8 cellular contexts compared by ENCODE assay signal in genomic region chr10:89327803-89328441, GRCh38. TPM values are rescaled to one million over a fixed set of nuclear protein-coding genes. Genes with fewer than 3 reads are reported as not detected.
DNase-seq lines count a peak whose midpoint lies in the region; ATAC-seq, FAIRE-seq and TF ChIP-seq lines count a peak whose summit lies in the region.

Gene IFIT3 (plus strand): TSS chr10:89327997. CDS start chr10:89328074, 77 bp downstream.

- DNase-seq in GM03348 (ENCODE audit: low spot score), result peak; percentile 91
- DNase-seq in dermis microvascular lymphatic vessel endothelial cell (ENCODE audit: low read depth in 2 of 2), result peak; percentile 65 to 89
- peak; percentile 38 for DNase-seq in HepG2 (ENCODE audit: low spot score)

- no peaks in the 10 kb centered on the region for H3K36me3 ChIP-seq in HepG2 (replicated peaks in 1 of 2; ENCODE audit: control insufficient read depth in 1 of 2, insufficient read depth in 2 of 2, low read length in 2 of 2)

- in situ Hi-C loops in HepG2 (cut with HindIII; ENCODE audit: extremely low pct_ligation_motif_present, low pct_unique_long_range_greater_than_20kb), result no loop called here

- 5% methylated on average over 7 of the region's 7 CpGs for WGBS in HepG2 (ENCODE audit: low lambda C conversion rate)

- peaks cover 53% of the 10 kb centered on the region for H3K4me1 Mint-ChIP-seq in stimulated activated naive CD8-positive, alpha-beta T cell treated with anti-CD3 and anti-CD28 coated beads, Interleukin-15, Interleukin-2, amounts not matched to agents 100 ng/mL and 50 ng/mL, for 24 hours (ENCODE audit: low read depth)

- peaks cover 46% of the 10 kb centered on the region for H3K4me1 ChIP-seq in HepG2 (ENCODE audit: insufficient read depth, low read length)

- intact Hi-C loops in HepG2 (cut with micrococcal nuclease; ENCODE audit: unreplicated experiment), result no loop called here

- TF ChIP-seq RAD21 in HepG2 (CRISPR knock-in tag; IDR thresholded peaks at IDR 0.05), result no peak

- H3K4me3 ChIP-seq in HepG2 (replicated peaks in 1 of 3; ENCODE audit: insufficient read depth in 1 of 3, low read depth in 2 of 3, low read length in 3 of 3), result peak within 1 kb of the TSS; percentile 58 to 84 (median 69)

- peak within 1 kb of the TSS; percentile 78 for H3K4me2 ChIP-seq in HepG2 (ENCODE audit: low read depth, low read length)

- no peak for TF ChIP-seq CTCF in HepG2 (CRISPR knock-in tag; IDR thresholded peaks at IDR 0.05)

- no peaks in the 10 kb centered on the region for H3K27me3 ChIP-seq in HepG2 (ENCODE audit: control insufficient read depth in 1 of 2, insufficient read depth in 2 of 2, low read length in 2 of 2)

- H3K79me2 ChIP-seq in HepG2 (ENCODE audit: insufficient read depth, low read length), result no peaks in the 10 kb centered on the region

- POLR2A ChIA-PET in HepG2 (lab: Yijun Ruan, JAX), result interaction anchor here (0.7 to 1.7 kb wide), 6 partner anchors 15 to 86 kb away, joined by 3 to 17 read pairs (median 6); partner anchors contain the start of genes IFIT1, IFIT2 and IFIT5

- TSS peak; percentile 65 for BruUV-seq in HepG2 (replicated peaks; lab: Mats Ljungman, UMichigan)

- peak; percentile 50 for FAIRE-seq in HepG2 (lab: Jason Lieb, UNC)

- no peaks in the 10 kb centered on the region for H3K36me3 Mint-ChIP-seq in stimulated activated naive CD8-positive, alpha-beta T cell treated with anti-CD3 and anti-CD28 coated beads, Interleukin-15, Interleukin-2, amounts not matched to agents 100 ng/mL and 50 ng/mL, for 24 hours (ENCODE audit: low read depth)

- H4K20me1 ChIP-seq in HepG2 (ENCODE audit: insufficient read depth, low read length), result no peaks in the 10 kb centered on the region

- peak within 1 kb of the TSS; percentile 84 for H3K4me3 Mint-ChIP-seq in stimulated activated naive CD8-positive, alpha-beta T cell treated with anti-CD3 and anti-CD28 coated beads, Interleukin-15, Interleukin-2, amounts not matched to agents 100 ng/mL and 50 ng/mL, for 24 hours

- no peak for TF ChIP-seq EP300 in HepG2 (IDR thresholded peaks at IDR 0.05; ENCODE audit: low read depth in 2 of 2, low read length in 2 of 2)
- TF ChIP-seq EP300 in HepG2 (CRISPR knock-in tag; IDR thresholded peaks at IDR 0.05; ENCODE audit: borderline replicate concordance), result no peak

- H3K27me3 Mint-ChIP-seq in stimulated activated naive CD8-positive, alpha-beta T cell treated with anti-CD3 and anti-CD28 coated beads, Interleukin-15, Interleukin-2, amounts not matched to agents 100 ng/mL and 50 ng/mL, for 24 hours, result peaks cover 11% of the 10 kb centered on the region

- H2AFZ ChIP-seq in HepG2 (ENCODE audit: low read length), result peak within 1 kb of the TSS; percentile 67

- no peaks in the 10 kb centered on the region for H3K9me3 ChIP-seq in HepG2 (ENCODE audit: low read length)

- ATAC-seq in HG03342 (IDR thresholded peaks at IDR 0.05; ENCODE audit: unreplicated experiment) (peak; percentile 35), SK-N-SH treated with all-trans-retinoic acid at 6 μM for 48 hours (peak; percentile 94), HepG2 (peak; percentile 87), GM21360 (IDR thresholded peaks at IDR 0.05; ENCODE audit: unreplicated experiment) (no peak), GM18858 (IDR thresholded peaks at IDR 0.05; ENCODE audit: unreplicated experiment) (no peak)

- no peak for TF ChIP-seq POLR2A in HepG2 (IDR thresholded peaks at IDR 0.05; ENCODE audit: insufficient read depth in 1 of 2, low read depth in 2 of 2, low read length in 2 of 2)

- H3K9ac ChIP-seq in HepG2 (ENCODE audit: insufficient read depth, low read depth, low read length), result peak within 1 kb of the TSS; percentile 60

- H3K27ac Mint-ChIP-seq in stimulated activated naive CD8-positive, alpha-beta T cell treated with anti-CD3 and anti-CD28 coated beads, Interleukin-15, Interleukin-2, amounts not matched to agents 100 ng/mL and 50 ng/mL, for 24 hours, result peak within 1 kb of the TSS; percentile 76

- peak within 1 kb of the TSS; percentile 47 for H3K27ac ChIP-seq in HepG2 (ENCODE audit: extremely low read length, insufficient read depth, low read length)

- CTCF ChIA-PET in HepG2 (lab: Yijun Ruan, JAX; ENCODE audit: low intra/inter-chr PET ratio, low total read pairs), result no interaction called here

- no peaks in the 10 kb centered on the region for H3K9me3 Mint-ChIP-seq in stimulated activated naive CD8-positive, alpha-beta T cell treated with anti-CD3 and anti-CD28 coated beads, Interleukin-15, Interleukin-2, amounts not matched to agents 100 ng/mL and 50 ng/mL, for 24 hours

TF ChIP-seq in SK-N-SH treated with all-trans-retinoic acid at 6 μM for 48 hours, 23 proteins besides CTCF, POLR2A, EP300 and RAD21:
- TF ChIP-seq POU6F1 (CRISPR knock-in tag; IDR thresholded peaks at IDR 0.05; ENCODE audit: borderline replicate concordance, low read depth) (0 out of 2 replicates have a peak, but pooled peaks have one; percentile 8), TOX (CRISPR knock-in tag; IDR thresholded peaks at IDR 0.05; ENCODE audit: borderline replicate concordance) (no peak), GLIS3 (CRISPR knock-in tag; IDR thresholded peaks at IDR 0.05) (no peak)

TF ChIP-seq in HepG2, 621 proteins besides CTCF, POLR2A, EP300 and RAD21 (continues in another document):
- 0 out of 2 replicates have a peak, but pooled peaks have one; percentile 18 for TF ChIP-seq NR2F6 (IDR thresholded peaks at IDR 0.05)
- TF ChIP-seq NR2F6 (CRISPR knock-in tag; IDR thresholded peaks at IDR 0.05), result no peak
- TF ChIP-seq BRD4 (CRISPR knock-in tag; IDR thresholded peaks at IDR 0.05), result 0 out of 2 replicates have a peak, but pooled peaks have one; percentile 34
- TF ChIP-seq LCORL (IDR thresholded peaks at IDR 0.05), result no peak
- 0 out of 2 replicates have a peak, but pooled peaks have one; percentile 26 for TF ChIP-seq LCORL (CRISPR knock-in tag; IDR thresholded peaks at IDR 0.05)
- TF ChIP-seq AHR (CRISPR knock-in tag; IDR thresholded peaks at IDR 0.05), result no peak
- TF ChIP-seq SIX1 (CRISPR knock-in tag; IDR thresholded peaks at IDR 0.05; ENCODE audit: borderline replicate concordance), result peak; percentile 51; the same call in 1 of the 2 replicates
- TF ChIP-seq ZNF740 (CRISPR knock-in tag; IDR thresholded peaks at IDR 0.05), result 0 out of 2 replicates have a peak, but pooled peaks have one; percentile 25
- peak; percentile 66; the same call in 1 of the 2 replicates for TF ChIP-seq SIX4 (CRISPR knock-in tag; IDR thresholded peaks at IDR 0.05)
- peak; percentile 41; the same call in 1 of the 2 replicates for TF ChIP-seq GABPA (IDR thresholded peaks at IDR 0.05; ENCODE audit: low read depth, low read length)
- TF ChIP-seq GABPA (CRISPR knock-in tag; IDR thresholded peaks at IDR 0.05; ENCODE audit: low read depth), result peak; percentile 41
- 0 out of 4 replicates have a peak, but pooled peaks of 1 of the 2 experiments have one; percentile 26 for TF ChIP-seq HMGXB4 (CRISPR knock-in tag; IDR thresholded peaks at IDR 0.05; ENCODE audit: borderline replicate concordance in 1 of 2, low read depth in 1 of 2)
- TF ChIP-seq NFE2 (CRISPR knock-in tag; IDR thresholded peaks at IDR 0.05), result no peak

RNA-seq across cellular contexts. Expression of gene IFIT3, which starts in this region (rescaled TPM):
- total RNA-seq in dermis microvascular lymphatic vessel endothelial cell, result 7.3 and 15.7 TPM in 2 replicates
- 3.1 and 4.3 TPM in 2 replicates for total RNA-seq in HepG2 (2016; rRNA removed; fragmentation: Illumina TruSeq; extraction: Trizol)
- 0.71 TPM in 2 replicates for total RNA-seq in HepG2 (2016; cell fraction: cytosol; rRNA removed; fragmentation: Illumina TruSeq; extraction: Trizol; ENCODE audit: low read depth)
- total RNA-seq in HepG2 (2016; cell fraction: insoluble cytoplasmic fraction; rRNA removed; fragmentation: Illumina TruSeq; extraction: Trizol), result 3.0 and 4.6 TPM in 2 replicates
- total RNA-seq in HepG2 (2016; cell fraction: membrane; rRNA removed; fragmentation: Illumina TruSeq; extraction: Trizol), result 1.6 and 1.7 TPM in 2 replicates
- 1.6 TPM in 2 replicates for total RNA-seq in HepG2 (2016; cell fraction: nucleus; rRNA removed; fragmentation: Illumina TruSeq; extraction: Trizol)
- 0.48 and 0.56 TPM in 2 replicates for polyA plus RNA-seq in HepG2 (2011; rRNA removed)
- 0.40 and 0.67 TPM in 2 replicates for polyA plus RNA-seq in HepG2 (2011; cell fraction: cytosol; rRNA removed)
- 0.07 and 0.08 TPM in 2 replicates for polyA plus RNA-seq in HepG2 (2011; cell fraction: nucleus; rRNA removed)
- polyA plus RNA-seq in HepG2 (2012), result 1.1 and 1.5 TPM in 2 replicates
- 0.34 and 0.44 TPM in 2 replicates for polyA plus RNA-seq in HepG2 (2016; cell fraction: cytosol; fragmentation: Illumina TruSeq; extraction: Trizol; ENCODE audit: low read depth)
- polyA plus RNA-seq in HepG2 (2016; cell fraction: insoluble cytoplasmic fraction; fragmentation: Illumina TruSeq; extraction: Trizol; ENCODE audit: low read depth), result 2.9 and 3.4 TPM in 2 replicates
- polyA plus RNA-seq in HepG2 (2016; cell fraction: membrane; fragmentation: Illumina TruSeq; extraction: Trizol; ENCODE audit: low read depth), result 0.82 and 0.90 TPM in 2 replicates
- polyA plus RNA-seq in HepG2 (2016; cell fraction: nucleus; fragmentation: Illumina TruSeq; extraction: Trizol; ENCODE audit: insufficient read depth, low read depth), result 1.1 and 1.6 TPM in 2 replicates
- 0.16 and 2.1 TPM in 2 replicates for polyA minus RNA-seq in HepG2 (2011; rRNA and poly(A)+ RNA removed; ENCODE audit: low replicate concordance)
- 0.88 and 0.99 TPM in 2 replicates for polyA minus RNA-seq in HepG2 (2011; cell fraction: cytosol; rRNA and poly(A)+ RNA removed)
- polyA minus RNA-seq in HepG2 (2011; cell fraction: nucleus; rRNA and poly(A)+ RNA removed), result 0.26 and 0.99 TPM in 2 replicates

Comparison
In these comparisons a context has a peak if more than half of its experiments do, and no peak if none do; other contexts are left out.
1. DNase-seq: peak in every context shown above with its lines; median percentile 91 in GM03348; 77 in dermis microvascular lymphatic vessel endothelial cell; 38 in HepG2.
2. ATAC-seq: peak in HG03342 (single experiment), SK-N-SH treated with all-trans-retinoic acid at 6 μM for 48 hours (single experiment) and HepG2 (single experiment); none in GM21360 (single experiment) and GM18858 (single experiment).